ENCODE assay signal across 2 cellular contexts in genomic region chr11:121255473-121256125, GRCh38.
TF ChIP-seq lines count a peak whose summit lies in the region.

No MANE protein-coding gene starts in this region.

TF ChIP-seq in GM23338, 12 proteins besides CTCF, POLR2A, EP300 and RAD21:
- no peak for TF ChIP-seq STAT1 (IDR thresholded peaks at IDR 0.05; ENCODE audit: unreplicated experiment)
- TF ChIP-seq ZNF462 (CRISPR knock-in tag; IDR thresholded peaks at IDR 0.05), result no peak
- TF ChIP-seq CREB1 (CRISPR knock-in tag; IDR thresholded peaks at IDR 0.05; ENCODE audit: low read depth), result no peak
- no peak for TF ChIP-seq EZH2 (IDR thresholded peaks at IDR 0.05; ENCODE audit: low read depth, unreplicated experiment)
- no peak for TF ChIP-seq ZNF114 (CRISPR knock-in tag; IDR thresholded peaks at IDR 0.05)
- no peak for TF ChIP-seq NANOG (IDR thresholded peaks at IDR 0.05; ENCODE audit: borderline replicate concordance)
- TF ChIP-seq EZH2phosphoT487 (IDR thresholded peaks at IDR 0.05; ENCODE audit: unreplicated experiment), result no peak
- TF ChIP-seq ZNF331 (CRISPR knock-in tag; IDR thresholded peaks at IDR 0.05; ENCODE audit: low read depth), result no peak
- TF ChIP-seq REST (IDR thresholded peaks at IDR 0.05; ENCODE audit: unreplicated experiment), result no peak
- no peak for TF ChIP-seq JUNB (IDR thresholded peaks at IDR 0.05; ENCODE audit: unreplicated experiment)
- TF ChIP-seq ETS1 (IDR thresholded peaks at IDR 0.05), result no peak
- TF ChIP-seq POLR2AphosphoS5 (IDR thresholded peaks at IDR 0.05; ENCODE audit: low read depth), result no peak

TF ChIP-seq in GM12878, 131 proteins besides CTCF, POLR2A, EP300 and RAD21:
- TF ChIP-seq JUND (IDR thresholded peaks at IDR 0.05; ENCODE audit: low read depth, low read length) (no peak), CREM (IDR thresholded peaks at IDR 0.05; ENCODE audit: low read depth) (no peak), SMAD5 (IDR thresholded peaks at IDR 0.05; ENCODE audit: low read depth) (no peak), CUX1 (IDR thresholded peaks at IDR 0.05; ENCODE audit: insufficient replicate concordance, low read depth, low read length) (no peak), TARDBP (IDR thresholded peaks at IDR 0.05; ENCODE audit: borderline replicate concordance) (no peak), STAT1 (conservative IDR thresholded peaks at IDR 0.05) (no peak), ETV6 (conservative IDR thresholded peaks at IDR 0.05 in 1 of 2, IDR thresholded peaks at IDR 0.05 in 1 of 2; ENCODE audit: borderline replicate concordance in 1 of 2, low read depth in 1 of 2) (no peak), CEBPB (IDR thresholded peaks at IDR 0.05; ENCODE audit: borderline replicate concordance in 1 of 2, low read depth in 2 of 2, low read length in 2 of 2) (no peak), HDAC2 (IDR thresholded peaks at IDR 0.05) (no peak), CREB1 (IDR thresholded peaks at IDR 0.05; ENCODE audit: low read depth) (no peak), EED (IDR thresholded peaks at IDR 0.05; ENCODE audit: low read depth) (no peak), MTA3 (IDR thresholded peaks at IDR 0.05; ENCODE audit: borderline replicate concordance, low read length) (no peak), SIN3A (IDR thresholded peaks at IDR 0.05; ENCODE audit: low read depth, low read length) (no peak), KAT2A (conservative IDR thresholded peaks at IDR 0.05; ENCODE audit: control insufficient read depth, low read depth, low read length) (no peak), REST (IDR thresholded peaks at IDR 0.05; ENCODE audit: low read depth, low read length) (no peak), TAF1 (IDR thresholded peaks at IDR 0.05; ENCODE audit: borderline replicate concordance, low read depth, low read length) (no peak), HDGF (IDR thresholded peaks at IDR 0.05) (no peak), FOS (IDR thresholded peaks at IDR 0.05; ENCODE audit: borderline replicate concordance, extremely low read depth, insufficient read length) (no peak), ATF2 (IDR thresholded peaks at IDR 0.05; ENCODE audit: low read length) (no peak)
